ENCODE assay signal across 17 cellular contexts in genomic region chr14:37778135-37778943, GRCh38.
"Had no signal": no experiment of that assay in that cellular context is flagged by ENCODE, and none has a peak within 500 bp of the region (broad histone marks: within the 10 kb centered on the region; RNA-seq: fewer than 3 reads in every experiment).

No MANE protein-coding gene starts in this region.

- H3K9me3 Mint-ChIP-seq: type B pancreatic cell had no signal

- H3K36me3 ChIP-seq: colonic mucosa, heart left ventricle, sigmoid colon, uterus had no signal

- H3K4me1 Mint-ChIP-seq: mesothelial cell of epicardium, natural killer cell, neural crest cell had no signal

- H3K36me3 Mint-ChIP-seq: mesothelial cell of epicardium, natural killer cell, type B pancreatic cell had no signal

- H3K27me3 ChIP-seq: colonic mucosa, heart left ventricle, sigmoid colon, uterus had no signal

- ATAC-seq: heart left ventricle, left lobe of liver, natural killer cell had no signal

- H3K4me1 ChIP-seq: colonic mucosa, heart left ventricle, sigmoid colon, uterus had no signal

- H3K4me3 ChIP-seq: colonic mucosa, heart left ventricle, sigmoid colon, skin epidermis, uterus had no signal

- H3K27ac Mint-ChIP-seq: mesothelial cell of epicardium, natural killer cell, type B pancreatic cell had no signal

- H3K27ac ChIP-seq: colonic mucosa, heart left ventricle, sigmoid colon, skin epidermis, uterus had no signal

- H3K4me3 Mint-ChIP-seq: mesothelial cell of epicardium, natural killer cell, neural crest cell, type B pancreatic cell had no signal

- H3K9me3 ChIP-seq: colonic mucosa, sigmoid colon, uterus had no signal

- DNase-seq: cerebellar nuclear complex; colonic mucosa; dermis blood vessel endothelial cell; foreskin melanocyte; hippocampal formation; natural killer cell; occipital lobe; sigmoid colon; stimulated activated CD4-positive, alpha-beta T cell treated with anti-CD3 and anti-CD28 coated beads, Interleukin-12 subunit alpha, Interleukin-12 subunit beta, amount 100 ng/mL, for 4 hours; stimulated activated naive CD4-positive, alpha-beta T cell treated with Interleukin-2 at 50 U/mL for 16 hours; uterus had no signal
